Comparison of ENCODE assay signal across 1 cellular context in the genomic region with DNA sequence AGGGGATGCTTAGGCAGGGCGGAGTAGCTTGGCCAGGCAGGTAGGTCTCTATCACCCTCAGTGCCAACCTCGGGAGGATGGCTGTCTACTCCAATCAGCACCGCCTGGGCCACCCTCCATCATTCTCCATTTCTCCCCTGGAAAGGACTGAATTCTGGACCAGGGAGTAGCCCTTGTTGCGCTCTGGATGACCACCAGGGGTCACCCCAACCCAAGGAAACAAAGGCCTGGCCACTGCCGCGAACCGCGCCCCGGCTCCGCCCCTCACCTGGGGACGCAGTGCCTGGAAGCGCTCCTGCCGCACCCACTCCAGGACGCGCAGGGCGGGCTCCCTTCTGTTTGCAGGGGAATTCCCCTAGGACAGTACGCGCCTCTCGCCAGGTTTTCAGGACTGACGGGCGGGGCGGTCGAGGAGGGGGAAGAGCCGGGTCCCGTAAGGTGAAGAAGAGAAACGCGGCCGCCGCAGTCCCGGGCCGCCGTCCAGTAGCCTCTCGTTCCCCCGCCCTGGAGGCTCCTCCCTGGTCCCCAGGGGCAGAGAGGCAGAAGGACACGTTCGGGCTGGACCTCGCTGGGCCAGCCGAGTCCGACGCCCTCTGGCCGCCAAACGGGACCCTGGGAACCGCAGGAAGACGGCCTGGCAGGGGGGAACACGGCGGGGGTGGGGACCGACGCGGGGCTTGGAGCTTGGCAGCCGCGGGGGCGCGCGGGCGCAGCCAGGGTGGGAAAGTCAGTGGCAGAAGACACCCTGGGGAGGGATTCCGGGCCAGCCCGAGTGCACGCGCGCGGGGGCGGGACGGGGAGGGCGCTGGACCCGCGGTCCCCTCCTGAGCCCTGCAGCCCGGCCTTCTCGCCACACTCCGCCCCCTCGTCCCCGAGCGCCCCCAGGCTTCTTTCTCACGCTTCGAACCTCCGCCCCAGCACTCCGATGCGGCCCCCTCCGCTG.
TF ChIP-seq lines count a peak whose summit lies in the region.

No MANE protein-coding gene starts in this region.

TF ChIP-seq in HepG2, 621 proteins besides CTCF, POLR2A, EP300 and RAD21 (continued from another document and continues in another):
- TF ChIP-seq ZNF629 (CRISPR knock-in tag; conservative IDR thresholded peaks at IDR 0.05) (no peak), ZNF207 (IDR thresholded peaks at IDR 0.05; ENCODE audit: borderline replicate concordance) (no peak), PCBP2 (optimal IDR thresholded peaks at IDR 0.05; ENCODE audit: low read depth, low read length, poor library complexity, severe bottlenecking) (no peak), MTF1 (CRISPR knock-in tag; IDR thresholded peaks at IDR 0.05) (no peak), ZNF264 (CRISPR knock-in tag; IDR thresholded peaks at IDR 0.05) (no peak), PREB (CRISPR knock-in tag; IDR thresholded peaks at IDR 0.05) (no peak), SUZ12 (IDR thresholded peaks at IDR 0.05; ENCODE audit: low read depth, low read length) (no peak), NFATC3 (CRISPR knock-in tag; IDR thresholded peaks at IDR 0.05) (no peak), NCOA1 (CRISPR knock-in tag; IDR thresholded peaks at IDR 0.05) (no peak), ZNF713 (CRISPR knock-in tag; IDR thresholded peaks at IDR 0.05) (peak; percentile 69; the same call in 1 of the 2 replicates), TCF7 (IDR thresholded peaks at IDR 0.05; ENCODE audit: low read depth) (no peak), GPN1 (CRISPR knock-in tag; IDR thresholded peaks at IDR 0.05; ENCODE audit: borderline replicate concordance) (no peak), ERF (CRISPR knock-in tag; IDR thresholded peaks at IDR 0.05) (peak; percentile 68; the same call in 1 of the 2 replicates), ZNF253 (CRISPR knock-in tag; IDR thresholded peaks at IDR 0.05; ENCODE audit: borderline replicate concordance) (no peak), ATF3 (CRISPR knock-in tag; IDR thresholded peaks at IDR 0.05) (no peak), POGZ (CRISPR knock-in tag; IDR thresholded peaks at IDR 0.05) (0 out of 2 replicates have a peak, but pooled peaks have one; percentile 59), ZNF280B (CRISPR knock-in tag; IDR thresholded peaks at IDR 0.05; ENCODE audit: borderline replicate concordance) (0 out of 2 replicates have a peak, but pooled peaks have one; percentile 23), CBX5 (CRISPR knock-in tag; IDR thresholded peaks at IDR 0.05; ENCODE audit: borderline replicate concordance) (no peak), NAIF1 (CRISPR knock-in tag; IDR thresholded peaks at IDR 0.05; ENCODE audit: borderline replicate concordance) (no peak), ATAD3A (CRISPR knock-in tag; IDR thresholded peaks at IDR 0.05) (no peak), TERF1 (CRISPR knock-in tag; IDR thresholded peaks at IDR 0.05) (no peak), ATF7 (IDR thresholded peaks at IDR 0.05) (no peak), ATF7 (CRISPR knock-in tag; IDR thresholded peaks at IDR 0.05) (peak; percentile 11; the same call in 1 of the 2 replicates), ARID4A (CRISPR knock-in tag; IDR thresholded peaks at IDR 0.05; ENCODE audit: borderline replicate concordance) (peak; percentile 66; the same call in 1 of the 2 replicates), ZNF17 (CRISPR knock-in tag; IDR thresholded peaks at IDR 0.05) (no peak), FOXC1 (CRISPR knock-in tag; IDR thresholded peaks at IDR 0.05; ENCODE audit: borderline replicate concordance) (peak; percentile 49; the same call in 1 of the 2 replicates), ZNF598 (CRISPR knock-in tag; IDR thresholded peaks at IDR 0.05; ENCODE audit: borderline replicate concordance) (peak; percentile 52; the same call in 1 of the 2 replicates)
- TF ChIP-seq, protein P1, sequence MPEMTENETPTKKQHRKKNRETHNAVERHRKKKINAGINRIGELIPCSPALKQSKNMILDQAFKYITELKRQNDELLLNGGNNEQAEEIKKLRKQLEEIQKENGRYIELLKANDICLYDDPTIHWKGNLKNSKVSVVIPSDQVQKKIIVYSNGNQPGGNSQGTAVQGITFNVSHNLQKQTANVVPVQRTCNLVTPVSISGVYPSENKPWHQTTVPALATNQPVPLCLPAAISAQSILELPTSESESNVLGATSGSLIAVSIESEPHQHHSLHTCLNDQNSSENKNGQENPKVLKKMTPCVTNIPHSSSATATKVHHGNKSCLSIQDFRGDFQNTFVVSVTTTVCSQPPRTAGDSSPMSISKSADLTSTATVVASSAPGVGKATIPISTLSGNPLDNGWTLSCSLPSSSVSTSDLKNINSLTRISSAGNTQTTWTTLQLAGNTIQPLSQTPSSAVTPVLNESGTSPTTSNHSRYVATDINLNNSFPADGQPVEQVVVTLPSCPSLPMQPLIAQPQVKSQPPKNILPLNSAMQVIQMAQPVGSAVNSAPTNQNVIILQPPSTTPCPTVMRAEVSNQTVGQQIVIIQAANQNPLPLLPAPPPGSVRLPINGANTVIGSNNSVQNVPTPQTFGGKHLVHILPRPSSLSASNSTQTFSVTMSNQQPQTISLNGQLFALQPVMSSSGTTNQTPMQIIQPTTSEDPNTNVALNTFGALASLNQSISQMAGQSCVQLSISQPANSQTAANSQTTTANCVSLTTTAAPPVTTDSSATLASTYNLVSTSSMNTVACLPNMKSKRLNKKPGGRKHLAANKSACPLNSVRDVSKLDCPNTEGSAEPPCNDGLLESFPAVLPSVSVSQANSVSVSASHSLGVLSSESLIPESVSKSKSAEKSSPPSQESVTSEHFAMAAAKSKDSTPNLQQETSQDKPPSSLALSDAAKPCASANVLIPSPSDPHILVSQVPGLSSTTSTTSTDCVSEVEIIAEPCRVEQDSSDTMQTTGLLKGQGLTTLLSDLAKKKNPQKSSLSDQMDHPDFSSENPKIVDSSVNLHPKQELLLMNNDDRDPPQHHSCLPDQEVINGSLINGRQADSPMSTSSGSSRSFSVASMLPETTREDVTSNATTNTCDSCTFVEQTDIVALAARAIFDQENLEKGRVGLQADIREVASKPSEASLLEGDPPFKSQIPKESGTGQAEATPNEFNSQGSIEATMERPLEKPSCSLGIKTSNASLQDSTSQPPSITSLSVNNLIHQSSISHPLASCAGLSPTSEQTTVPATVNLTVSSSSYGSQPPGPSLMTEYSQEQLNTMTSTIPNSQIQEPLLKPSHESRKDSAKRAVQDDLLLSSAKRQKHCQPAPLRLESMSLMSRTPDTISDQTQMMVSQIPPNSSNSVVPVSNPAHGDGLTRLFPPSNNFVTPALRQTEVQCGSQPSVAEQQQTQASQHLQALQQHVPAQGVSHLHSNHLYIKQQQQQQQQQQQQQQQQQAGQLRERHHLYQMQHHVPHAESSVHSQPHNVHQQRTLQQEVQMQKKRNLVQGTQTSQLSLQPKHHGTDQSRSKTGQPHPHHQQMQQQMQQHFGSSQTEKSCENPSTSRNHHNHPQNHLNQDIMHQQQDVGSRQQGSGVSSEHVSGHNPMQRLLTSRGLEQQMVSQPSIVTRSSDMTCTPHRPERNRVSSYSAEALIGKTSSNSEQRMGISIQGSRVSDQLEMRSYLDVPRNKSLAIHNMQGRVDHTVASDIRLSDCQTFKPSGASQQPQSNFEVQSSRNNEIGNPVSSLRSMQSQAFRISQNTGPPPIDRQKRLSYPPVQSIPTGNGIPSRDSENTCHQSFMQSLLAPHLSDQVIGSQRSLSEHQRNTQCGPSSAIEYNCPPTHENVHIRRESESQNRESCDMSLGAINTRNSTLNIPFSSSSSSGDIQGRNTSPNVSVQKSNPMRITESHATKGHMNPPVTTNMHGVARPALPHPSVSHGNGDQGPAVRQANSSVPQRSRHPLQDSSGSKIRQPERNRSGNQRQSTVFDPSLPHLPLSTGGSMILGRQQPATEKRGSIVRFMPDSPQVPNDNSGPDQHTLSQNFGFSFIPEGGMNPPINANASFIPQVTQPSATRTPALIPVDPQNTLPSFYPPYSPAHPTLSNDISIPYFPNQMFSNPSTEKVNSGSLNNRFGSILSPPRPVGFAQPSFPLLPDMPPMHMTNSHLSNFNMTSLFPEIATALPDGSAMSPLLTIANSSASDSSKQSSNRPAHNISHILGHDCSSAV (CRISPR knock-in tag; IDR thresholded peaks at IDR 0.05; ENCODE audit: borderline replicate concordance) = no peak
- TF ChIP-seq, protein P2, sequence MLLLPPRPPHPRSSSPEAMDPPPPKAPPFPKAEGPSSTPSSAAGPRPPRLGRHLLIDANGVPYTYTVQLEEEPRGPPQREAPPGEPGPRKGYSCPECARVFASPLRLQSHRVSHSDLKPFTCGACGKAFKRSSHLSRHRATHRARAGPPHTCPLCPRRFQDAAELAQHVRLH (CRISPR knock-in tag; IDR thresholded peaks at IDR 0.05; ENCODE audit: borderline replicate concordance, low read depth) = no peak
- TF ChIP-seq, protein P3, sequence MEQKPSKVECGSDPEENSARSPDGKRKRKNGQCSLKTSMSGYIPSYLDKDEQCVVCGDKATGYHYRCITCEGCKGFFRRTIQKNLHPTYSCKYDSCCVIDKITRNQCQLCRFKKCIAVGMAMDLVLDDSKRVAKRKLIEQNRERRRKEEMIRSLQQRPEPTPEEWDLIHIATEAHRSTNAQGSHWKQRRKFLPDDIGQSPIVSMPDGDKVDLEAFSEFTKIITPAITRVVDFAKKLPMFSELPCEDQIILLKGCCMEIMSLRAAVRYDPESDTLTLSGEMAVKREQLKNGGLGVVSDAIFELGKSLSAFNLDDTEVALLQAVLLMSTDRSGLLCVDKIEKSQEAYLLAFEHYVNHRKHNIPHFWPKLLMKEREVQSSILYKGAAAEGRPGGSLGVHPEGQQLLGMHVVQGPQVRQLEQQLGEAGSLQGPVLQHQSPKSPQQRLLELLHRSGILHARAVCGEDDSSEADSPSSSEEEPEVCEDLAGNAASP (CRISPR knock-in tag; IDR thresholded peaks at IDR 0.05; ENCODE audit: borderline replicate concordance) = peak; percentile 39; the same call in 1 of the 2 replicates
- TF ChIP-seq, protein P4, sequence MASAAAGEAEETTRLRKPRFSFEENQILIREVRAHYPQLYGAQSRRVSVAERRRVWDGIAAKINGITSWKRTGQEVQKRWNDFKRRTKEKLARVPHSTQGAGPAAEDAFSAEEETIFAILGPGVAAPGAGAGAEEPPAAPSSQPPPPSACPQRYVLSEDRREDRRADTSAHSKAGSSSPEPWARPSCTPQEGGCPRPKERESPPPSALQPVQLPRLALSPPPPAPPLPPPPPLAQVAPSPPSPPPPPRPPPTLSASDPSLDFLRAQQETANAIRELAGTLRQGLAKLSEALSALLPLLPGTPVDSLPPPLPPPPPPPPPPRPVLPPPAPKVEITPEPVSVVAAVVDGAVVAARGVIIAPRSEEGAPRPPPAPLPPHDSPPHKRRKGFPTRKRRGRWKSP (CRISPR knock-in tag; IDR thresholded peaks at IDR 0.05) = peak; percentile 69; the same call in 1 of the 2 replicates
